14 cellular contexts compared by ENCODE assay signal in genomic region chr7:151304856-151305255, GRCh38. TPM values are rescaled to one million over a fixed set of nuclear protein-coding genes. Genes with fewer than 3 reads are reported as not detected.
DNase-seq lines count a peak whose midpoint lies in the region; ATAC-seq, FAIRE-seq and TF ChIP-seq lines count a peak whose summit lies in the region.
"Had no signal": no experiment of that assay in that cellular context is flagged by ENCODE, and none has a peak within 500 bp of the region (broad histone marks: within the 10 kb centered on the region; RNA-seq: fewer than 3 reads in every experiment).

No MANE protein-coding gene starts in this region.

- H3K23ac ChIP-seq in neuronal stem cell (ENCODE audit: low read depth, low read length, poor library complexity), result no peak overlapping the region

- no peak overlapping the region for H3K27ac ChIP-seq in coronary artery
- H3K27ac ChIP-seq in neuronal stem cell (replicated peaks; ENCODE audit: low read length), result no peak overlapping the region
- no peak overlapping the region for H3K27ac ChIP-seq in Karpas-422 (ENCODE audit: low read length)
- H3K27ac ChIP-seq in pancreas, result no peak overlapping the region
- H3K27ac ChIP-seq: spleen, stomach had no signal

- H2AFZ ChIP-seq in neuronal stem cell (ENCODE audit: low read length) (peak overlapping the region; percentile 21), Karpas-422 (ENCODE audit: low read length) (no peak overlapping the region)

- H3K4me1 ChIP-seq in neuronal stem cell (ENCODE audit: control insufficient read depth in 2 of 2, insufficient read depth in 1 of 2, low read depth in 1 of 2, low read length in 2 of 2) (peaks cover 2 to 3% of the 10 kb centered on the region in 2 donors), Karpas-422 (ENCODE audit: low read length) (no peaks in the 10 kb centered on the region), pancreas (peaks cover 0 to 3% (median 0%) of the 10 kb centered on the region in 3 donors)

- H3K4me2 ChIP-seq in neuronal stem cell (ENCODE audit: insufficient read depth, low read length, poor library complexity, severe bottlenecking) (no peak overlapping the region), Karpas-422 (ENCODE audit: low read depth, low read length, poor library complexity, severe bottlenecking) (no peak overlapping the region)

- CTCF ChIA-PET in activated CD4-positive, alpha-beta memory T cell treated with anti-CD3 and anti-CD28 coated beads for 36 hours (lab: Charles Lee), result interaction anchor here (0.6 to 3.0 kb wide), 8 partner anchors 11 to 181 kb away, joined by 3 to 20 read pairs (median 4); partner anchors contain the start of genes CRYGN and GBX1
- CTCF ChIA-PET in activated CD4-positive, alpha-beta memory T cell treated with anti-CD3 and anti-CD28 coated beads, Interleukin-2, amount 10 ng/mL, durations not matched to agents 7 days and 5 days (lab: Charles Lee), result interaction anchor here (0.6 to 3.5 kb wide), 15 partner anchors 10 to 219 kb away, joined by 3 to 22 read pairs (median 4); no protein-coding TSS in a partner anchor

- H2BK120ac ChIP-seq in neuronal stem cell (ENCODE audit: low read depth, low read length), result no peak overlapping the region

- no peak overlapping the region for H2AK5ac ChIP-seq in neuronal stem cell (ENCODE audit: low read depth, low read length)

- H3K27me3 Mint-ChIP-seq in activated CD4-positive, alpha-beta memory T cell treated with anti-CD3 and anti-CD28 coated beads for 36 hours, result peaks cover 20% of the 10 kb centered on the region
- peaks cover 18% of the 10 kb centered on the region for H3K27me3 Mint-ChIP-seq in activated CD4-positive, alpha-beta memory T cell treated with anti-CD3 and anti-CD28 coated beads, Interleukin-2, amount 10 ng/mL, durations not matched to agents 7 days and 5 days

- TF ChIP-seq CTCF in coronary artery (IDR thresholded peaks at IDR 0.05) (no peak), pancreas (IDR thresholded peaks at IDR 0.05) (no peak)

- POLR2A ChIA-PET in activated CD4-positive, alpha-beta memory T cell treated with anti-CD3 and anti-CD28 coated beads for 36 hours (lab: Charles Lee), result interaction anchor here (0.7 kb wide), 1 partner anchor 86 kb away, joined by 3 read pairs; no protein-coding TSS in a partner anchor
- POLR2A ChIA-PET in activated CD4-positive, alpha-beta memory T cell treated with anti-CD3 and anti-CD28 coated beads, Interleukin-2, amount 10 ng/mL, durations not matched to agents 7 days and 5 days (lab: Charles Lee), result no interaction called here

- no peak overlapping the region for H2BK15ac ChIP-seq in neuronal stem cell (ENCODE audit: low read length)

- no peaks in the 10 kb centered on the region for H4K20me1 ChIP-seq in Karpas-422 (ENCODE audit: insufficient read depth, low read depth, low read length)

- H2BK5ac ChIP-seq in neuronal stem cell (ENCODE audit: low read length), result no peak overlapping the region

- no peaks in the 10 kb centered on the region for H3K9me3 ChIP-seq in neuronal stem cell (replicated peaks in 1 of 2; ENCODE audit: control insufficient read depth in 2 of 2, insufficient read depth in 1 of 2, low read depth in 1 of 2, low read length in 2 of 2)
- H3K9me3 ChIP-seq in Karpas-422 (ENCODE audit: low read length), result no peaks in the 10 kb centered on the region
- H3K9me3 ChIP-seq in pancreas, result no peaks in the 10 kb centered on the region
- H3K9me3 ChIP-seq: spleen, stomach had no signal

- no peaks in the 10 kb centered on the region for H3K9me3 Mint-ChIP-seq in activated CD4-positive, alpha-beta memory T cell treated with anti-CD3 and anti-CD28 coated beads for 36 hours
- H3K9me3 Mint-ChIP-seq in activated CD4-positive, alpha-beta memory T cell treated with anti-CD3 and anti-CD28 coated beads, Interleukin-2, amount 10 ng/mL, durations not matched to agents 7 days and 5 days, result peaks cover under 1% of the 10 kb centered on the region
- H3K9me3 Mint-ChIP-seq: CD4-positive, CD25-positive, alpha-beta regulatory T cell had no signal

- no peak overlapping the region for H3K14ac ChIP-seq in neuronal stem cell (ENCODE audit: low read length)

- peak overlapping the region; percentile 34 for H3K4me3 Mint-ChIP-seq in activated CD4-positive, alpha-beta memory T cell treated with anti-CD3 and anti-CD28 coated beads for 36 hours
- no peak overlapping the region for H3K4me3 Mint-ChIP-seq in activated CD4-positive, alpha-beta memory T cell treated with anti-CD3 and anti-CD28 coated beads, Interleukin-2, amount 10 ng/mL, durations not matched to agents 7 days and 5 days

- no peak for FAIRE-seq in pancreas (lab: Jason Lieb, UNC)

- H3K27me3 ChIP-seq in neuronal stem cell (ENCODE audit: control insufficient read depth in 3 of 3, insufficient read depth in 3 of 3, low read depth in 1 of 3, low read length in 3 of 3), result peaks cover 0 to 26% (median 7%) of the 10 kb centered on the region in 3 experiments
- H3K27me3 ChIP-seq in Karpas-422 (ENCODE audit: low read length), result no peaks in the 10 kb centered on the region
- H3K27me3 ChIP-seq in pancreas, result peaks cover 0 to 3% (median 0%) of the 10 kb centered on the region in 4 donors

- H3K79me1 ChIP-seq in neuronal stem cell (ENCODE audit: low read depth, low read length), result peaks cover under 1% of the 10 kb centered on the region

- no peak overlapping the region for H2BK12ac ChIP-seq in neuronal stem cell (ENCODE audit: low read length)

- H4K8ac ChIP-seq in neuronal stem cell (ENCODE audit: low read depth, low read length), result no peak overlapping the region

- no peaks in the 10 kb centered on the region for H3K36me3 ChIP-seq in neuronal stem cell (replicated peaks in 1 of 2; ENCODE audit: control insufficient read depth in 2 of 2, insufficient read depth in 2 of 2, low read length in 2 of 2)
- no peaks in the 10 kb centered on the region for H3K36me3 ChIP-seq in Karpas-422 (ENCODE audit: insufficient read depth, low read length)
- H3K36me3 ChIP-seq in pancreas, result no peaks in the 10 kb centered on the region
- H3K36me3 ChIP-seq: spleen, stomach had no signal

- no peak overlapping the region for H4K91ac ChIP-seq in neuronal stem cell (ENCODE audit: low read depth, low read length, poor library complexity)

- H3K4me3 ChIP-seq in coronary artery, result no peak overlapping the region
- no peak overlapping the region for H3K4me3 ChIP-seq in neuronal stem cell (ENCODE audit: low read length in 2 of 2)
- no peak overlapping the region for H3K4me3 ChIP-seq in Karpas-422 (ENCODE audit: low read length)
- H3K4me3 ChIP-seq in pancreas, result no peak overlapping the region
- H3K4me3 ChIP-seq: spleen, stomach had no signal

- no CpG with 5 or more reads among the region's 7 CpGs for WGBS in neuronal stem cell (ENCODE audit: extremely low coverage in 2 of 2, insufficient read length in 2 of 2, insufficient replicate concordance in 1 of 2), 2 donors
- 29 to 35% methylated on average over 7 of the region's 7 CpGs for WGBS in pancreas, 2 donors

- H3K27ac Mint-ChIP-seq in activated CD4-positive, alpha-beta memory T cell treated with anti-CD3 and anti-CD28 coated beads for 36 hours, result no peak overlapping the region
- no peak overlapping the region for H3K27ac Mint-ChIP-seq in activated CD4-positive, alpha-beta memory T cell treated with anti-CD3 and anti-CD28 coated beads, Interleukin-2, amount 10 ng/mL, durations not matched to agents 7 days and 5 days
- H3K27ac Mint-ChIP-seq: CD4-positive, CD25-positive, alpha-beta regulatory T cell had no signal

- H3K79me2 ChIP-seq in Karpas-422 (ENCODE audit: low read length), result no peaks in the 10 kb centered on the region

- no peak overlapping the region for H3K9ac ChIP-seq in neuronal stem cell (ENCODE audit: low read depth, low read length, poor library complexity)
- H3K9ac ChIP-seq in Karpas-422 (ENCODE audit: low read length), result no peak overlapping the region

- intact Hi-C loops in activated CD4-positive, alpha-beta memory T cell treated with anti-CD3 and anti-CD28 coated beads for 36 hours (cut with micrococcal nuclease), result no loop called here
- intact Hi-C loops in pancreas (cut with DNase I), result loop anchor here in 2 of 3 donors (5.0 to 10.0 kb wide), 3 partner anchors 60 to 183 kb away; partner anchors contain the start of gene SMARCD3 (in 1 of the 2)

- H3K36me3 Mint-ChIP-seq in activated CD4-positive, alpha-beta memory T cell treated with anti-CD3 and anti-CD28 coated beads for 36 hours, result no peaks in the 10 kb centered on the region
- no peaks in the 10 kb centered on the region for H3K36me3 Mint-ChIP-seq in activated CD4-positive, alpha-beta memory T cell treated with anti-CD3 and anti-CD28 coated beads, Interleukin-2, amount 10 ng/mL, durations not matched to agents 7 days and 5 days (ENCODE audit: low read depth)
- H3K36me3 Mint-ChIP-seq: CD4-positive, CD25-positive, alpha-beta regulatory T cell had no signal

- H3K9me2 ChIP-seq in Karpas-422 (replicated peaks; ENCODE audit: insufficient read depth, low read length), result no peaks in the 10 kb centered on the region

- no peak overlapping the region for H3K4ac ChIP-seq in neuronal stem cell (ENCODE audit: low read length)

- H3K18ac ChIP-seq in neuronal stem cell (ENCODE audit: low read length), result no peak overlapping the region

- H3K4me1 Mint-ChIP-seq in activated CD4-positive, alpha-beta memory T cell treated with anti-CD3 and anti-CD28 coated beads for 36 hours (ENCODE audit: low read depth), result peaks cover 9% of the 10 kb centered on the region
- H3K4me1 Mint-ChIP-seq in activated CD4-positive, alpha-beta memory T cell treated with anti-CD3 and anti-CD28 coated beads, Interleukin-2, amount 10 ng/mL, durations not matched to agents 7 days and 5 days, result peaks cover 13% of the 10 kb centered on the region

- ATAC-seq in GM19452 (IDR thresholded peaks at IDR 0.05; ENCODE audit: unreplicated experiment), result no peak
- no peak for ATAC-seq in pancreas

- no peak for DNase-seq in activated CD4-positive, alpha-beta memory T cell treated with anti-CD3 and anti-CD28 coated beads for 36 hours
- no peak for DNase-seq in activated CD4-positive, alpha-beta memory T cell treated with anti-CD3 and anti-CD28 coated beads, Interleukin-2, amount 10 ng/mL, durations not matched to agents 7 days and 5 days
- DNase-seq in HuH-7.5 (ENCODE audit: low spot score), result peak; percentile 32
- peak; percentile 7 for DNase-seq in coronary artery (ENCODE audit: low spot score)
- no peak for DNase-seq in neuronal stem cell (ENCODE audit: low spot score)
- DNase-seq in Karpas-422, result no peak
- DNase-seq in pancreas, result no peak
- DNase-seq: activated CD4-positive, CD25-positive, alpha-beta regulatory T cell treated with anti-CD3 and anti-CD28 coated beads, Interleukin-2, amount 50 U/mL, for 72 hours; CD4-positive, CD25-positive, alpha-beta regulatory T cell; cortex of kidney; left cardiac atrium; spleen; stomach had no signal

RNA-seq across cellular contexts. Expression of gene NUB1, which starts 36.8 kb away (rescaled TPM):
- total RNA-seq in activated CD4-positive, alpha-beta memory T cell treated with anti-CD3 and anti-CD28 coated beads for 36 hours, result 10 to 100 TPM; 48.0 to 48.6 TPM
- total RNA-seq in activated CD4-positive, alpha-beta memory T cell treated with anti-CD3 and anti-CD28 coated beads, Interleukin-2, amount 10 ng/mL, durations not matched to agents 7 days and 5 days, result 10 to 100 TPM; 62.1 to 67.3 TPM
- 74.1 TPM for polyA plus RNA-seq in neuronal stem cell (2013, experiment 1 of 2)
- polyA plus RNA-seq in neuronal stem cell (2013, experiment 2 of 2), result 73.2 TPM
- 40.0 and 53.0 TPM in 2 replicates for total RNA-seq in Karpas-422 (2014; rRNA removed; shearing (Covaris generic); ENCODE audit: low replicate concordance)
- 10 to 100 TPM; 23.1 to 30.6 (median 24.0) TPM for total RNA-seq in pancreas
- 10 to 100 TPM; 19.5 to 23.6 TPM for polyA plus RNA-seq in pancreas

RNA-seq across cellular contexts. Expression of gene SMARCD3, which starts 56.4 kb away (rescaled TPM):
- 1 to 10 TPM; 4.4 to 5.5 TPM for total RNA-seq in activated CD4-positive, alpha-beta memory T cell treated with anti-CD3 and anti-CD28 coated beads for 36 hours
- 1 to 10 TPM; 1.5 to 2.7 TPM for total RNA-seq in activated CD4-positive, alpha-beta memory T cell treated with anti-CD3 and anti-CD28 coated beads, Interleukin-2, amount 10 ng/mL, durations not matched to agents 7 days and 5 days
- 32.4 TPM for polyA plus RNA-seq in neuronal stem cell (2013, experiment 1 of 2)
- polyA plus RNA-seq in neuronal stem cell (2013, experiment 2 of 2), result 33.6 TPM
- 3.2 and 8.7 TPM in 2 replicates for total RNA-seq in Karpas-422 (2014; rRNA removed; shearing (Covaris generic); ENCODE audit: low replicate concordance)
- total RNA-seq in pancreas, result 10 to 100 TPM; 13.0 to 30.8 (median 15.3) TPM
- polyA plus RNA-seq in pancreas, result 10 to 100 TPM; 46.6 to 69.9 TPM

Comparison
In these comparisons a context has a peak if more than half of its experiments do, and no peak if none do; other contexts are left out.
1. DNase-seq: peak in HuH-7.5 (single experiment) and coronary artery (single experiment); none in activated CD4-positive, alpha-beta memory T cell treated with anti-CD3 and anti-CD28 coated beads for 36 hours (single experiment), activated CD4-positive, alpha-beta memory T cell treated with anti-CD3 and anti-CD28 coated beads, Interleukin-2, amount 10 ng/mL, durations not matched to agents 7 days and 5 days (single experiment), neuronal stem cell (single experiment), Karpas-422 (single experiment) and pancreas (0 of 6).